ENCODE assay signal across 14 cellular contexts in genomic region chr2:40512246-40512645, GRCh38.
DNase-seq lines count a peak whose midpoint lies in the region; ATAC-seq and TF ChIP-seq lines count a peak whose summit lies in the region.
"Had no signal": no experiment of that assay in that cellular context is flagged by ENCODE, and none has a peak within 500 bp of the region (broad histone marks: within the 10 kb centered on the region; RNA-seq: fewer than 3 reads in every experiment).

No MANE protein-coding gene starts in this region.

- no peaks in the 10 kb centered on the region for H3K9me2 ChIP-seq in OCI-LY7 (ENCODE audit: insufficient read depth, low read length)

- H3K79me2 ChIP-seq in smooth muscle cell (ENCODE audit: low read depth): no peaks in the 10 kb centered on the region
- H3K79me2 ChIP-seq in OCI-LY7 (ENCODE audit: insufficient read depth, low read depth, low read length): no peaks in the 10 kb centered on the region

- H3K27me3 ChIP-seq in HL-60 (ENCODE audit: insufficient read depth, poor library complexity, severe bottlenecking): no peaks in the 10 kb centered on the region
- no peaks in the 10 kb centered on the region for H3K27me3 ChIP-seq in duodenal mucosa (ENCODE audit: control insufficient read depth in 1 of 2, insufficient read depth in 2 of 2, low read length in 2 of 2)
- no peaks in the 10 kb centered on the region for H3K27me3 ChIP-seq in right lobe of liver
- no peaks in the 10 kb centered on the region for H3K27me3 ChIP-seq in smooth muscle cell (ENCODE audit: low read depth)
- H3K27me3 ChIP-seq: Peyer's patch had no signal

- 32% methylated on average over 5 of the region's 6 CpGs for WGBS in right lobe of liver (ENCODE audit: insufficient coverage, low coverage, low lambda C conversion rate, missing lambda C conversion rate)
- 45% methylated on average over 6 of the region's 6 CpGs for WGBS in smooth muscle cell (ENCODE audit: low lambda C conversion rate)

- H3K27ac ChIP-seq in HL-60 (replicated peaks) (peak overlapping the region; percentile 68), duodenal mucosa (ENCODE audit: low read depth, low read length) (peak overlapping the region; percentile 36), right lobe of liver (peak overlapping the region; percentile 13 to 66 (median 32)), smooth muscle cell (ENCODE audit: low read depth) (no peak overlapping the region), OCI-LY7 (ENCODE audit: low read depth, low read length, poor library complexity, severe bottlenecking) (no peak overlapping the region)

- ATAC-seq in right lobe of liver: peak; percentile 22 to 64 (median 42)
- no peak for ATAC-seq in activated T-helper 17 cell treated with anti-CD3 and anti-CD28 coated beads, Interleukin-2, amount 50 U/mL, for 72 hours (replicated peaks)
- ATAC-seq in GM19395 (IDR thresholded peaks at IDR 0.05; ENCODE audit: unreplicated experiment): no peak
- ATAC-seq: mucosa of descending colon had no signal

- DNase-seq in HL-60 (ENCODE audit: low read depth in 1 of 2, low spot score in 1 of 2): no peak
- DNase-seq in right lobe of liver: peak in 1 of 3 donors; percentile 37
- no peak for DNase-seq in smooth muscle cell (lab: John Stamatoyannopoulos, UW; ENCODE audit: unreplicated experiment)
- no peak for DNase-seq in OCI-LY7 (ENCODE audit: low spot score)
- no peak for DNase-seq in stimulated activated CD4-positive, alpha-beta T cell treated with anti-CD3 and anti-CD28 coated beads, Interleukin-15, amount 100 ng/mL, for 24 hours
- DNase-seq: activated CD4-positive, alpha-beta memory T cell treated with anti-CD3 and anti-CD28 coated beads, Interleukin-2, amount 10 ng/mL, durations not matched to agents 7 days and 5 days; effector memory CD4-positive, alpha-beta T cell; hippocampal formation; mucosa of descending colon had no signal

- H2AFZ ChIP-seq in smooth muscle cell (ENCODE audit: low read depth) (no peak overlapping the region), OCI-LY7 (ENCODE audit: low read length) (no peak overlapping the region)

- POLR2A ChIA-PET in OCI-LY7 (lab: Charles Lee): interaction anchor here (0.7 to 1.5 kb wide), 5 partner anchors 11 to 314 kb away, joined by 3 to 6 read pairs (median 3); no protein-coding TSS in a partner anchor

- no peaks in the 10 kb centered on the region for H3K9me3 ChIP-seq in duodenal mucosa (ENCODE audit: control insufficient read depth in 1 of 2, low read length in 2 of 2)
- no peaks in the 10 kb centered on the region for H3K9me3 ChIP-seq in right lobe of liver
- H3K9me3 ChIP-seq in smooth muscle cell (replicated peaks; ENCODE audit: low read depth): no peaks in the 10 kb centered on the region
- H3K9me3 ChIP-seq in OCI-LY7 (ENCODE audit: low read length): no peaks in the 10 kb centered on the region
- H3K9me3 ChIP-seq: mucosa of descending colon, Peyer's patch had no signal

- no peak overlapping the region for H3K27ac Mint-ChIP-seq in activated T-helper 17 cell treated with anti-CD3 and anti-CD28 coated beads, Interleukin-2, amount 50 U/mL, for 72 hours
- H3K27ac Mint-ChIP-seq: activated CD4-positive, alpha-beta memory T cell treated with anti-CD3 and anti-CD28 coated beads, Interleukin-2, amount 10 ng/mL, durations not matched to agents 7 days and 5 days; activated naive CD8-positive, alpha-beta T cell had no signal

- no peaks in the 10 kb centered on the region for H3K36me3 Mint-ChIP-seq in activated T-helper 17 cell treated with anti-CD3 and anti-CD28 coated beads, Interleukin-2, amount 50 U/mL, for 72 hours (ENCODE audit: low read depth)
- H3K36me3 Mint-ChIP-seq: activated naive CD8-positive, alpha-beta T cell had no signal

- H3K4me3 ChIP-seq in HL-60 (replicated peaks; ENCODE audit: insufficient read depth, low read length) (peak overlapping the region; percentile 9), duodenal mucosa (ENCODE audit: low read depth in 1 of 2, low read length in 2 of 2) (peak overlapping the region; percentile 25 to 61), right lobe of liver (peak overlapping the region; percentile 6 to 31 (median 23)), smooth muscle cell (no peak overlapping the region), OCI-LY7 (ENCODE audit: low read depth, low read length, poor library complexity, severe bottlenecking) (no peak overlapping the region)
- H3K4me3 ChIP-seq: mucosa of descending colon had no signal

- H3K36me3 ChIP-seq in duodenal mucosa (ENCODE audit: control insufficient read depth in 1 of 2, insufficient read depth in 2 of 2, low read length in 2 of 2): no peaks in the 10 kb centered on the region
- no peaks in the 10 kb centered on the region for H3K36me3 ChIP-seq in right lobe of liver
- no peaks in the 10 kb centered on the region for H3K36me3 ChIP-seq in smooth muscle cell (ENCODE audit: low read depth)
- H3K36me3 ChIP-seq in OCI-LY7 (ENCODE audit: insufficient read depth, low read length): no peaks in the 10 kb centered on the region
- H3K36me3 ChIP-seq: Peyer's patch had no signal

- intact Hi-C loops in right lobe of liver (cut with DNase I): no loop called here
- intact Hi-C loops in OCI-LY7 (cut with micrococcal nuclease; ENCODE audit: unreplicated experiment): no loop called here

- TF ChIP-seq CTCF in HL-60 (IDR thresholded peaks at IDR 0.05; ENCODE audit: insufficient read depth, low read length) (no peak), right lobe of liver (IDR thresholded peaks at IDR 0.05) (no peak), smooth muscle cell (IDR thresholded peaks at IDR 0.05; ENCODE audit: borderline replicate concordance, insufficient read depth, poor library complexity, severe bottlenecking) (no peak), OCI-LY7 (conservative IDR thresholded peaks at IDR 0.05; ENCODE audit: low read length) (no peak)

- CTCF ChIA-PET in OCI-LY7 (lab: Charles Lee; ENCODE audit: unreplicated experiment): no interaction called here

- no peak overlapping the region for H3K4me3 Mint-ChIP-seq in activated T-helper 17 cell treated with anti-CD3 and anti-CD28 coated beads, Interleukin-2, amount 50 U/mL, for 72 hours
- H3K4me3 Mint-ChIP-seq: activated CD4-positive, alpha-beta memory T cell treated with anti-CD3 and anti-CD28 coated beads, Interleukin-2, amount 10 ng/mL, durations not matched to agents 7 days and 5 days; activated naive CD8-positive, alpha-beta T cell had no signal

- H3F3A ChIP-seq in smooth muscle cell (ENCODE audit: low read depth): no peaks in the 10 kb centered on the region

- H3K4me2 ChIP-seq in smooth muscle cell: peak overlapping the region; percentile 55
- H3K4me2 ChIP-seq in OCI-LY7 (ENCODE audit: low read length): no peak overlapping the region

- BruUV-seq in OCI-LY7 (replicated peaks; lab: Mats Ljungman, UMichigan): no TSS peak

- H4K20me1 ChIP-seq in smooth muscle cell (ENCODE audit: low read depth) (no peaks in the 10 kb centered on the region), OCI-LY7 (ENCODE audit: insufficient read depth, low read length) (no peaks in the 10 kb centered on the region)

- H3K4me1 ChIP-seq in duodenal mucosa (ENCODE audit: control insufficient read depth in 1 of 2, insufficient read depth in 2 of 2, low read length in 2 of 2): no peaks in the 10 kb centered on the region
- H3K4me1 ChIP-seq in right lobe of liver: no peaks in the 10 kb centered on the region
- no peaks in the 10 kb centered on the region for H3K4me1 ChIP-seq in smooth muscle cell (ENCODE audit: low read depth)
- H3K4me1 ChIP-seq in OCI-LY7 (ENCODE audit: insufficient read depth, low read length, poor library complexity, severe bottlenecking): no peaks in the 10 kb centered on the region
- H3K4me1 ChIP-seq: Peyer's patch had no signal

- H3K9ac ChIP-seq in duodenal mucosa (ENCODE audit: low read depth in 1 of 2, low read length in 2 of 2) (no peak overlapping the region), smooth muscle cell (ENCODE audit: low read depth) (no peak overlapping the region)

- no peaks in the 10 kb centered on the region for H3K4me1 Mint-ChIP-seq in activated T-helper 17 cell treated with anti-CD3 and anti-CD28 coated beads, Interleukin-2, amount 50 U/mL, for 72 hours
- H3K4me1 Mint-ChIP-seq: activated CD4-positive, alpha-beta memory T cell treated with anti-CD3 and anti-CD28 coated beads, Interleukin-2, amount 10 ng/mL, durations not matched to agents 7 days and 5 days had no signal

- H3K27me3 Mint-ChIP-seq in activated T-helper 17 cell treated with anti-CD3 and anti-CD28 coated beads, Interleukin-2, amount 50 U/mL, for 72 hours: no peaks in the 10 kb centered on the region
- H3K27me3 Mint-ChIP-seq: activated CD4-positive, alpha-beta memory T cell treated with anti-CD3 and anti-CD28 coated beads, Interleukin-2, amount 10 ng/mL, durations not matched to agents 7 days and 5 days; activated naive CD8-positive, alpha-beta T cell had no signal

- TF ChIP-seq POLR2A in right lobe of liver (IDR thresholded peaks at IDR 0.05): no peak

- peaks cover 4% of the 10 kb centered on the region for H3K9me3 Mint-ChIP-seq in activated T-helper 17 cell treated with anti-CD3 and anti-CD28 coated beads, Interleukin-2, amount 50 U/mL, for 72 hours
- H3K9me3 Mint-ChIP-seq: activated CD4-positive, alpha-beta memory T cell treated with anti-CD3 and anti-CD28 coated beads, Interleukin-2, amount 10 ng/mL, durations not matched to agents 7 days and 5 days had no signal

Comparison
In these comparisons a context has a peak if more than half of its experiments do, and no peak if none do; other contexts are left out.
1. H3K27ac ChIP-seq: peak in HL-60 (single experiment), duodenal mucosa (single experiment) and right lobe of liver (3 of 3); none in smooth muscle cell (single experiment) and OCI-LY7 (single experiment).
2. H3K4me3 ChIP-seq: peak in HL-60 (single experiment), duodenal mucosa (2 of 2) and right lobe of liver (3 of 3); none in smooth muscle cell (single experiment) and OCI-LY7 (single experiment).
3. ATAC-seq: peak in right lobe of liver (4 of 4); none in activated T-helper 17 cell treated with anti-CD3 and anti-CD28 coated beads, Interleukin-2, amount 50 U/mL, for 72 hours (single experiment) and GM19395 (single experiment).